Comparison of ENCODE assay signal across 13 cellular contexts in genomic region chr6:42025066-42025789, GRCh38. TPM values are rescaled to one million over a fixed set of nuclear protein-coding genes. Genes with fewer than 3 reads are reported as not detected.
A peak's percentile ranks its signal among the peaks of the same experiment; 100 is the strongest.
DNase-seq lines count a peak whose midpoint lies in the region; ATAC-seq, FAIRE-seq and TF ChIP-seq lines count a peak whose summit lies in the region.
"Had no signal": no experiment of that assay in that cellular context is flagged by ENCODE, and none has a peak within 500 bp of the region (broad histone marks: within the 10 kb centered on the region; RNA-seq: fewer than 3 reads in every experiment).

No MANE protein-coding gene starts in this region.

- peak overlapping the region; percentile 88 to 99 (median 96) for H3K27ac Mint-ChIP-seq in immature natural killer cell

- ATAC-seq in GM21447 (IDR thresholded peaks at IDR 0.05; ENCODE audit: unreplicated experiment) (peak; percentile 53), HG03457 (IDR thresholded peaks at IDR 0.05; ENCODE audit: unreplicated experiment) (peak; percentile 58)

- H3K9me3 ChIP-seq in small intestine (ENCODE audit: control insufficient read depth, low read depth) (no peaks in the 10 kb centered on the region), ascending aorta (no peaks in the 10 kb centered on the region)
- H3K9me3 ChIP-seq: right atrium auricular region, tibial artery had no signal

- peak overlapping the region; percentile 82 to 90 (median 86) for H3K4me3 Mint-ChIP-seq in immature natural killer cell

- H3K36me3 ChIP-seq in small intestine (ENCODE audit: control insufficient read depth in 2 of 2, insufficient read depth in 2 of 2, low read length in 2 of 2) (no peaks in the 10 kb centered on the region), ascending aorta (peaks cover 5 to 7% of the 10 kb centered on the region in 2 donors)
- H3K36me3 ChIP-seq: right atrium auricular region had no signal

- DNase-seq in GM18507 (ENCODE audit: extremely low spot score, insufficient read length, low read depth) (no peak), immature natural killer cell (peak in 2 of 3 donors; percentile 19 to 22), COLO829 (ENCODE audit: low spot score) (no peak), small intestine (no peak), ascending aorta (ENCODE audit: low spot score in 2 of 2) (no peak)
- no peak for DNase-seq in stimulated activated CD4-positive, alpha-beta T cell treated with anti-CD3 and anti-CD28 coated beads, Interleukin-4, amount 100 ng/mL, for 4 hours
- DNase-seq: activated effector memory CD4-positive, alpha-beta T cell treated with Interleukin-2 at 50 U/mL for 16 hours; glutamatergic neuron; NCI-H82 had no signal

- H3K27me3 Mint-ChIP-seq in immature natural killer cell (ENCODE audit: low read depth in 3 of 3) = peaks cover 2 to 4% (median 3%) of the 10 kb centered on the region in 3 donors

- peaks cover 99 to 100% of the 10 kb centered on the region in 2 donors for H3K4me1 Mint-ChIP-seq in immature natural killer cell

- H3K36me3 Mint-ChIP-seq in immature natural killer cell = peaks cover 4 to 6% (median 6%) of the 10 kb centered on the region in 3 donors

- FAIRE-seq in GM18507 (lab: Jason Lieb, UNC) (peak; percentile 93), small intestine (lab: Jason Lieb, UNC) (no peak)

- H3K27me3 ChIP-seq in small intestine (ENCODE audit: control insufficient read depth in 2 of 2, insufficient read depth in 2 of 2, low read length in 2 of 2) (no peaks in the 10 kb centered on the region), ascending aorta (no peaks in the 10 kb centered on the region)
- H3K27me3 ChIP-seq: right atrium auricular region, tibial artery had no signal

- intact Hi-C loops in ascending aorta (cut with DNase I) = no loop called here

- TF ChIP-seq CTCF in ascending aorta (IDR thresholded peaks at IDR 0.05) = no peak

- H3K9me3 Mint-ChIP-seq in immature natural killer cell = no peaks in the 10 kb centered on the region

- no peak overlapping the region for H3K27ac ChIP-seq in small intestine (ENCODE audit: low read depth in 1 of 2, low read length in 1 of 2)
- no peak overlapping the region for H3K27ac ChIP-seq in ascending aorta
- H3K27ac ChIP-seq: right atrium auricular region, tibial artery had no signal

- 86 to 93% (median 91%) methylated on average over 11 of the region's 11 CpGs for WGBS in small intestine, 3 donors

- H3K4me1 ChIP-seq in small intestine (ENCODE audit: control insufficient read depth in 2 of 2, insufficient read depth in 1 of 2, low read depth in 1 of 2, low read length in 1 of 2) = peaks cover 0 to 4% of the 10 kb centered on the region in 2 donors
- no peaks in the 10 kb centered on the region for H3K4me1 ChIP-seq in ascending aorta

- H3K4me3 ChIP-seq in small intestine (ENCODE audit: low read depth in 1 of 2, low read length in 2 of 2) (no peak overlapping the region), ascending aorta (no peak overlapping the region)
- H3K4me3 ChIP-seq: right atrium auricular region, tibial artery had no signal

RNA-seq across cellular contexts. Expression of gene TAF8, which starts 25.1 kb away (rescaled TPM):
- polyA plus RNA-seq in immature natural killer cell (10 to 100 TPM in 2 of 3 donors, 1 to 10 TPM in 1; 8.5 to 23.0 (median 14.6) TPM), small intestine (10 to 100 TPM in 1 of 3 donors, 1 to 10 TPM in 2; 6.7 to 14.4 (median 7.3) TPM)
- total RNA-seq in ascending aorta = 26.0 TPM

Comparison
In these comparisons a context has a peak if more than half of its experiments do, and no peak if none do; other contexts are left out.
1. DNase-seq: peak in immature natural killer cell (2 of 3); none in GM18507 (single experiment), COLO829 (single experiment), small intestine (single experiment), ascending aorta (0 of 2) and stimulated activated CD4-positive, alpha-beta T cell treated with anti-CD3 and anti-CD28 coated beads, Interleukin-4, amount 100 ng/mL, for 4 hours (0 of 2).